1 cellular context compared by ENCODE assay signal in genomic region chrX:13373807-13374187, GRCh38.
TF ChIP-seq lines count a peak whose summit lies in the region.

No MANE protein-coding gene starts in this region.

TF ChIP-seq in HepG2, 621 proteins besides CTCF, POLR2A, EP300 and RAD21 (continued from another document):
- TF ChIP-seq NFAT5 (CRISPR knock-in tag; IDR thresholded peaks at IDR 0.05): no peak
- no peak for TF ChIP-seq ZNF776 (CRISPR knock-in tag; IDR thresholded peaks at IDR 0.05)
- TF ChIP-seq ZNF503 (CRISPR knock-in tag; IDR thresholded peaks at IDR 0.05): no peak
- no peak for TF ChIP-seq TIGD3 (CRISPR knock-in tag; IDR thresholded peaks at IDR 0.05; ENCODE audit: borderline replicate concordance)
- TF ChIP-seq ZSCAN31 (CRISPR knock-in tag; IDR thresholded peaks at IDR 0.05; ENCODE audit: low read depth): no peak
- no peak for TF ChIP-seq MLX (CRISPR knock-in tag; IDR thresholded peaks at IDR 0.05)
- no peak for TF ChIP-seq ZFP36L2 (CRISPR knock-in tag; IDR thresholded peaks at IDR 0.05)
- TF ChIP-seq HBP1 (CRISPR knock-in tag; IDR thresholded peaks at IDR 0.05; ENCODE audit: low read depth): no peak
- no peak for TF ChIP-seq ZNF230 (CRISPR knock-in tag; IDR thresholded peaks at IDR 0.05)
- no peak for TF ChIP-seq PRPF4 (IDR thresholded peaks at IDR 0.05; ENCODE audit: low read depth, low read length, poor library complexity, severe bottlenecking)
- no peak for TF ChIP-seq ZNF75D (CRISPR knock-in tag; IDR thresholded peaks at IDR 0.05; ENCODE audit: borderline replicate concordance)
- no peak for TF ChIP-seq ZNF382 (CRISPR knock-in tag; IDR thresholded peaks at IDR 0.05; ENCODE audit: borderline replicate concordance)
- TF ChIP-seq MYC (CRISPR knock-in tag; IDR thresholded peaks at IDR 0.05; ENCODE audit: borderline replicate concordance): no peak
- no peak for TF ChIP-seq HNRNPLL (IDR thresholded peaks at IDR 0.05; ENCODE audit: low read depth, low read length, poor library complexity, severe bottlenecking)
- no peak for TF ChIP-seq PAF1 (CRISPR knock-in tag; IDR thresholded peaks at IDR 0.05)
- TF ChIP-seq SMARCE1 (IDR thresholded peaks at IDR 0.05; ENCODE audit: borderline replicate concordance): no peak
- no peak for TF ChIP-seq MLLT10 (CRISPR knock-in tag; IDR thresholded peaks at IDR 0.05)
- TF ChIP-seq ATRX (CRISPR knock-in tag; IDR thresholded peaks at IDR 0.05; ENCODE audit: borderline replicate concordance): no peak
- no peak for TF ChIP-seq NRL (CRISPR knock-in tag; IDR thresholded peaks at IDR 0.05; ENCODE audit: borderline replicate concordance)
